In the genomic region with DNA sequence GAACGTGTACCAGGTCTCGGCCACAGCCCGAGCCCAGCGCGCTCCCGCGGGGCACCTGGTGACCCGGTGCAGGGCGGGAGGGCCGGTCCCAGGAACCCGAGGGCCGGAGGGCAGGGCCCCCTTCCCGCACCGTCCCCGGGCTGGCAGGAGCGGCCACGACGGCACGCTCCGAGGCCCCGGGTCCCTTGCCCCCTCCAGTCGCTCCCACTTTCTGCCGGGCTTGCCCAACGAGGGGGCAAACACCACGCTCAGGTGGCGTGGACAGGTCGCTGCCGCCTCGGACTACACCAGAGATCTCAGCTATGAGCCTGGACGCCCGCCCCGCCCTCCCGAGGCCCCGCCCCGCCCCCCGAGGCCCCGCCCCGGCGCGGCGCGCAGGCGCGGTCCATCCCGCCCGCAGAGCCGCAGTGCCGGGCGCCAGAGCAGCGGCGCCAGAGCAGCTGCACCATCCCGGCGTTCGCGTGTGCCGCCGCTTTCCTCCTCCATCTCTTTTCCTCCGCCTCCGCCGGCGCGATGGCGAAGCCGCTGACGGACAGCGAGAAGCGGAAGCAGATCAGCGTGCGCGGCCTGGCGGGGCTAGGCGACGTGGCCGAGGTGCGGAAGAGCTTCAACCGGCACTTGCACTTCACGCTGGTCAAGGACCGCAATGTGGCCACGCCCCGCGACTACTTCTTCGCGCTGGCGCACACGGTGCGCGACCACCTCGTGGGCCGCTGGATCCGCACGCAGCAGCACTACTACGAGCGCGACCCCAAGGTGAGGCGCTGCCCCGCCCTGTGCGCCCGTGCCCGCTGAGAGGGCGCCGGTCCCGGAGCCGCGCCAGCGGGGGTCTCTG, we compare ENCODE assay signal across 8 cellular contexts. TPM values are rescaled to one million over a fixed set of nuclear protein-coding genes. Genes with fewer than 3 reads are reported as not detected.
A peak's percentile ranks its signal among the peaks of the same experiment; 100 is the strongest.
DNase-seq lines count a peak whose midpoint lies in the region; ATAC-seq and TF ChIP-seq lines count a peak whose summit lies in the region.

TSS of gene PYGB (plus strand) at position 420 of the 835 bp plus-strand sequence. CDS start at position 514, 94 bp downstream.

- CTCF ChIA-PET in PC-3 (lab: Charles Lee) = interaction anchor here (0.9 to 2.6 kb wide), 5 partner anchors 12 to 254 kb away, joined by 5 to 32 read pairs (median 6); no protein-coding TSS in a partner anchor

- TF ChIP-seq CTCF in PC-3 (conservative IDR thresholded peaks at IDR 0.05; ENCODE audit: low read depth, low read length) (no peak), mucosa of descending colon (IDR thresholded peaks at IDR 0.05) (no peak)

- H3F3A ChIP-seq in PC-3 (ENCODE audit: low read length, unreplicated experiment) = no peaks in the 10 kb centered on the region

- peaks cover 42% of the 10 kb centered on the region for H4K20me1 ChIP-seq in PC-3 (ENCODE audit: low read length)

- H3K9me3 ChIP-seq in HUES6 (ENCODE audit: control insufficient read depth, insufficient read depth, low read depth, low read length) = no peaks in the 10 kb centered on the region
- H3K9me3 ChIP-seq in PC-3 (ENCODE audit: low read length) = peaks cover 6% of the 10 kb centered on the region; the same call in 1 of the 2 replicates
- no peaks in the 10 kb centered on the region for H3K9me3 ChIP-seq in mucosa of descending colon

- no peaks in the 10 kb centered on the region for H3K9me2 ChIP-seq in PC-3 (replicated peaks; ENCODE audit: low read length)

- H3K27ac ChIP-seq in HUES6 (ENCODE audit: low read depth, low read length) = no peak within 1 kb of the TSS; the same call in 1 of the 2 replicates
- peak within 1 kb of the TSS; percentile 72 for H3K27ac ChIP-seq in PC-3 (ENCODE audit: low read length)
- H3K27ac ChIP-seq in epithelial cell of prostate = peak within 1 kb of the TSS; percentile 100

- H3K9ac ChIP-seq in HUES6 (ENCODE audit: low read length) (peak within 1 kb of the TSS; percentile 83), PC-3 (ENCODE audit: low read length) (peak within 1 kb of the TSS; percentile 75)

- ATAC-seq in GM21447 (IDR thresholded peaks at IDR 0.05; ENCODE audit: unreplicated experiment) (peak; percentile 54), PC-3 (peak; percentile 64), mucosa of descending colon (peak; percentile 88)

- H3K4me3 ChIP-seq in HUES6 (ENCODE audit: low read depth, low read length) = peak within 1 kb of the TSS; percentile 90
- peak within 1 kb of the TSS; percentile 92 for H3K4me3 ChIP-seq in PC-3 (ENCODE audit: low read length)
- H3K4me3 ChIP-seq in mucosa of descending colon = peak within 1 kb of the TSS; percentile 89

- H3K4me1 ChIP-seq in HUES6 (ENCODE audit: control insufficient read depth, insufficient read depth, low read length) = peaks cover 27% of the 10 kb centered on the region; the same call in 1 of the 2 replicates
- peaks cover 47% of the 10 kb centered on the region for H3K4me1 ChIP-seq in PC-3 (ENCODE audit: insufficient read depth, low read length)
- peaks cover 34% of the 10 kb centered on the region for H3K4me1 ChIP-seq in mucosa of descending colon (ENCODE audit: low read depth)

- H3K4me2 ChIP-seq in PC-3 (ENCODE audit: low read length) = peak within 1 kb of the TSS; percentile 95

- H3K27me3 ChIP-seq in HUES6 (ENCODE audit: control insufficient read depth, insufficient read depth, low read length) (peaks cover 15% of the 10 kb centered on the region; the same call in 1 of the 2 replicates), PC-3 (ENCODE audit: low read length) (no peaks in the 10 kb centered on the region)

- DNase-seq in DMS 273 treated with DMSO at 0.1 percent for 48 hours (lab: John Stamatoyannopoulos, UW) (peak; percentile 71), PC-3 (peak; percentile 79), activated T-cell treated with anti-CD3 and anti-CD28 coated beads for 4 hours (peak; percentile 68), epithelial cell of prostate (ENCODE audit: low read depth, low spot score) (peak; percentile 26), mucosa of descending colon (peak; percentile 88 to 89 (median 89))
- peak; percentile 46 to 55 for DNase-seq in stimulated activated CD8-positive, alpha-beta memory T cell treated with anti-CD3 and anti-CD28 coated beads, Interleukin-4, amount 100 ng/mL, for 1 hour (ENCODE audit: low read depth in 2 of 2, low spot score in 1 of 2)

- peaks cover 60% of the 10 kb centered on the region for H3K79me2 ChIP-seq in PC-3 (ENCODE audit: low read length)

- intact Hi-C loops in PC-3 (cut with micrococcal nuclease) = loop anchor here (1.0 to 10.0 kb wide), 5 partner anchors 10 to 113 kb away; no protein-coding TSS in a partner anchor
- intact Hi-C loops in mucosa of descending colon (cut with DNase I, micrococcal nuclease) = no loop called here

- POLR2A ChIA-PET in PC-3 (lab: Charles Lee; ENCODE audit: unreplicated experiment) = interaction anchor here (0.5 to 3.1 kb wide), 8 partner anchors 12 to 99 kb away, joined by 3 to 32 read pairs (median 4); partner anchors contain the start of gene ENTPD6

- peak within 1 kb of the TSS; percentile 72 for H2AFZ ChIP-seq in PC-3 (ENCODE audit: low read length)

- H3K36me3 ChIP-seq in HUES6 (ENCODE audit: control insufficient read depth, insufficient read depth, low read length) = peaks cover 3% of the 10 kb centered on the region
- H3K36me3 ChIP-seq in PC-3 (ENCODE audit: low read depth, low read length) = peaks cover 19% of the 10 kb centered on the region
- no peaks in the 10 kb centered on the region for H3K36me3 ChIP-seq in mucosa of descending colon (ENCODE audit: low read depth)

- no TSS peak for BruUV-seq in PC-3 (replicated peaks; lab: Mats Ljungman, UMichigan)

RNA-seq across cellular contexts. Expression of gene PYGB, which starts in this region (rescaled TPM):
- total RNA-seq in PC-3 (2014; rRNA removed) (216 and 245 TPM in 2 replicates), mucosa of descending colon (100 to 1,000 TPM; 247 to 252 (median 247) TPM)

Comparison
In these comparisons a context has a peak if more than half of its experiments do, and no peak if none do; other contexts are left out.
1. DNase-seq: peak in every context shown above with its lines; median percentile 89 in mucosa of descending colon; 79 in PC-3; 71 in DMS 273 treated with DMSO at 0.1 percent for 48 hours; 68 in activated T-cell treated with anti-CD3 and anti-CD28 coated beads for 4 hours; 50 in stimulated activated CD8-positive, alpha-beta memory T cell treated with anti-CD3 and anti-CD28 coated beads, Interleukin-4, amount 100 ng/mL, for 1 hour; 26 in epithelial cell of prostate.